ENCODE assay signal across 9 cellular contexts in the genomic region with DNA sequence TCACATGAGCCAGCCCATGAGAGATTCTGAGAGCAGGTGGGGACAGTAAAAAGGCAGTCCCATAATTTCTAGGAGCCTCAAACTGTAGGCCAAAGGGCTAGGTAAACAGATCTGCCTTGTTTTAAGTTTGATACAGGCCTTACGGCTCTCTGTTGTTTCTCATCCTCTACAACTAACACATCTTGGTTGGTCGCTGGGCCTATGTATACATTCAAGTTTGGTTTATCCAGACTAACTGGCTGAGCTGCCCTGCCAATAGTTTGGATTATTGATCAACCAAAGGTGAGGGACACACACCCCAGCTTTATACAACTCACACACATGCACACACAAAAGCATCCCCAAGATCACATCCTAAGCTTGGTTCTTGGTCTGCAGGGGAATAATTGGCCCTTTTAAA. TPM values are rescaled to one million over a fixed set of nuclear protein-coding genes. Genes with fewer than 3 reads are reported as not detected.
DNase-seq lines count a peak whose midpoint lies in the region; ATAC-seq and TF ChIP-seq lines count a peak whose summit lies in the region.
"Had no signal": no experiment of that assay in that cellular context is flagged by ENCODE, and none has a peak within 500 bp of the region (broad histone marks: within the 10 kb centered on the region; RNA-seq: fewer than 3 reads in every experiment).

No MANE protein-coding gene starts in this region.

- CTCF ChIA-PET in activated CD4-positive, alpha-beta T cell treated with anti-CD3 and anti-CD28 coated beads for 36 hours (lab: Charles Lee): interaction anchor here (0.6 to 4.2 kb wide), 11 partner anchors 10 to 58 kb away, joined by 3 to 23 read pairs (median 6); no protein-coding TSS in a partner anchor

- H3K4me3 ChIP-seq in hepatocyte: peak overlapping the region; percentile 71

- no peaks in the 10 kb centered on the region for H3K36me3 ChIP-seq in hepatocyte (replicated peaks; ENCODE audit: insufficient read depth, low read depth)

- peak overlapping the region; percentile 97 for H3K27ac ChIP-seq in hepatocyte

- no peaks in the 10 kb centered on the region for H3K9me3 ChIP-seq in hepatocyte (ENCODE audit: low read depth)

- H3K4me1 ChIP-seq in hepatocyte (ENCODE audit: insufficient read depth): peaks cover 48% of the 10 kb centered on the region

- peaks cover 67% of the 10 kb centered on the region for H3K36me3 Mint-ChIP-seq in activated CD4-positive, alpha-beta T cell treated with anti-CD3 and anti-CD28 coated beads for 36 hours (ENCODE audit: low read depth)
- peaks cover 94% of the 10 kb centered on the region for H3K36me3 Mint-ChIP-seq in activated T-helper 17 cell treated with anti-CD3 and anti-CD28 coated beads, Interleukin-2, amount 50 U/mL, for 72 hours (ENCODE audit: low read depth)
- peaks cover 30% of the 10 kb centered on the region for H3K36me3 Mint-ChIP-seq in stimulated activated memory B cell treated with anti-CD40 and anti-IgM and Interleukin-4, amounts not matched to agents 10 μg/mL and 1 μg/mL and 100 μg/mL, for 72 hours

- POLR2A ChIA-PET in activated CD4-positive, alpha-beta T cell treated with anti-CD3 and anti-CD28 coated beads for 36 hours (lab: Charles Lee): interaction anchor here (0.5 to 6.7 kb wide), 14 partner anchors 8 to 441 kb away, joined by 3 to 73 read pairs (median 6); a partner anchor contains a TSS

- peaks cover 50% of the 10 kb centered on the region for H3K4me1 Mint-ChIP-seq in activated CD4-positive, alpha-beta T cell treated with anti-CD3 and anti-CD28 coated beads for 36 hours
- peaks cover 41% of the 10 kb centered on the region for H3K4me1 Mint-ChIP-seq in activated T-helper 17 cell treated with anti-CD3 and anti-CD28 coated beads, Interleukin-2, amount 50 U/mL, for 72 hours
- H3K4me1 Mint-ChIP-seq in stimulated activated memory B cell treated with anti-CD40 and anti-IgM and Interleukin-4, amounts not matched to agents 10 μg/mL and 1 μg/mL and 100 μg/mL, for 72 hours: peaks cover 55% of the 10 kb centered on the region

- H3K4me3 Mint-ChIP-seq in activated CD4-positive, alpha-beta T cell treated with anti-CD3 and anti-CD28 coated beads for 36 hours: peak overlapping the region; percentile 85
- H3K4me3 Mint-ChIP-seq in activated T-helper 17 cell treated with anti-CD3 and anti-CD28 coated beads, Interleukin-2, amount 50 U/mL, for 72 hours: peak overlapping the region; percentile 98
- H3K4me3 Mint-ChIP-seq in stimulated activated memory B cell treated with anti-CD40 and anti-IgM and Interleukin-4, amounts not matched to agents 10 μg/mL and 1 μg/mL and 100 μg/mL, for 72 hours: peak overlapping the region; percentile 97

- WGBS in hepatocyte (ENCODE audit: low lambda C conversion rate, missing lambda C conversion rate): 72% methylated on average over 2 of the region's 2 CpGs

- no peaks in the 10 kb centered on the region for H3K27me3 Mint-ChIP-seq in activated CD4-positive, alpha-beta T cell treated with anti-CD3 and anti-CD28 coated beads for 36 hours
- H3K27me3 Mint-ChIP-seq in activated T-helper 17 cell treated with anti-CD3 and anti-CD28 coated beads, Interleukin-2, amount 50 U/mL, for 72 hours: no peaks in the 10 kb centered on the region
- H3K27me3 Mint-ChIP-seq in stimulated activated memory B cell treated with anti-CD40 and anti-IgM and Interleukin-4, amounts not matched to agents 10 μg/mL and 1 μg/mL and 100 μg/mL, for 72 hours: no peaks in the 10 kb centered on the region

- intact Hi-C loops in activated CD4-positive, alpha-beta T cell treated with anti-CD3 and anti-CD28 coated beads for 36 hours (cut with DNase I, micrococcal nuclease): loop anchor here (1.0 to 10.0 kb wide), 10 partner anchors 9 to 1507 kb away; a partner anchor contains a TSS

- TF ChIP-seq CTCF in hepatocyte (IDR thresholded peaks at IDR 0.05; ENCODE audit: poor library complexity) (no peak), GM10266 (IDR thresholded peaks at IDR 0.05; ENCODE audit: control insufficient read depth, insufficient read depth, low read depth, missing control alignments) (no peak)

- H3K27me3 ChIP-seq in hepatocyte: no peaks in the 10 kb centered on the region

- peaks cover 50% of the 10 kb centered on the region for H4K20me1 ChIP-seq in hepatocyte (ENCODE audit: insufficient read depth, poor library complexity, severe bottlenecking)

- H3K79me2 ChIP-seq in hepatocyte: peaks cover 75% of the 10 kb centered on the region

- no peak overlapping the region for H2AFZ ChIP-seq in hepatocyte

- no peaks in the 10 kb centered on the region for H3K9me2 ChIP-seq in hepatocyte (replicated peaks; ENCODE audit: insufficient read depth)

- no peaks in the 10 kb centered on the region for H3K9me3 Mint-ChIP-seq in activated CD4-positive, alpha-beta T cell treated with anti-CD3 and anti-CD28 coated beads for 36 hours (ENCODE audit: low read depth)
- no peaks in the 10 kb centered on the region for H3K9me3 Mint-ChIP-seq in activated T-helper 17 cell treated with anti-CD3 and anti-CD28 coated beads, Interleukin-2, amount 50 U/mL, for 72 hours
- H3K9me3 Mint-ChIP-seq in stimulated activated memory B cell treated with anti-CD40 and anti-IgM and Interleukin-4, amounts not matched to agents 10 μg/mL and 1 μg/mL and 100 μg/mL, for 72 hours: no peaks in the 10 kb centered on the region

- H3K27ac Mint-ChIP-seq in activated CD4-positive, alpha-beta T cell treated with anti-CD3 and anti-CD28 coated beads for 36 hours: peak overlapping the region; percentile 98
- peak overlapping the region; percentile 97 for H3K27ac Mint-ChIP-seq in activated T-helper 17 cell treated with anti-CD3 and anti-CD28 coated beads, Interleukin-2, amount 50 U/mL, for 72 hours
- H3K27ac Mint-ChIP-seq in stimulated activated memory B cell treated with anti-CD40 and anti-IgM and Interleukin-4, amounts not matched to agents 10 μg/mL and 1 μg/mL and 100 μg/mL, for 72 hours: peak overlapping the region; percentile 96

- no peak for ATAC-seq in activated CD4-positive, alpha-beta T cell treated with anti-CD3 and anti-CD28 coated beads for 36 hours
- ATAC-seq in activated T-helper 17 cell treated with anti-CD3 and anti-CD28 coated beads, Interleukin-2, amount 50 U/mL, for 72 hours (replicated peaks): no peak
- ATAC-seq in stimulated activated memory B cell treated with anti-CD40 and anti-IgM and Interleukin-4, amounts not matched to agents 10 μg/mL and 1 μg/mL and 100 μg/mL, for 72 hours: no peak
- ATAC-seq: sciatic nerve had no signal

- DNase-seq in activated CD4-positive, alpha-beta T cell treated with anti-CD3 and anti-CD28 coated beads for 36 hours: no peak
- DNase-seq in activated CD4-positive, alpha-beta T cell treated with anti-CD3 and anti-CD28 coated beads for 1 hour: no peak
- no peak for DNase-seq in hepatocyte (ENCODE audit: low spot score)
- no peak for DNase-seq in midbrain (lab: John Stamatoyannopoulos, UW)
- DNase-seq in GM10266 (ENCODE audit: extremely low spot score): no peak
- no peak for DNase-seq in NOMO-1 treated with dmso at 0.1 percent for 144 hours (lab: John Stamatoyannopoulos, UW; ENCODE audit: unreplicated experiment)

- H3K4me2 ChIP-seq in hepatocyte: peak overlapping the region; percentile 82

RNA-seq across cellular contexts. Expression of a gene that starts 3.0 kb away (rescaled TPM):
- 100 to 1,000 TPM in 1 of 2 experiments, 10 to 100 TPM in 1; 85.7 to 154 TPM for total RNA-seq in activated CD4-positive, alpha-beta T cell treated with anti-CD3 and anti-CD28 coated beads for 36 hours
- total RNA-seq in activated T-helper 17 cell treated with anti-CD3 and anti-CD28 coated beads, Interleukin-2, amount 50 U/mL, for 72 hours: 10 to 100 TPM; 42.8 to 92.4 TPM
- total RNA-seq in hepatocyte: 43.6 and 46.4 TPM in 2 replicates
- polyA plus RNA-seq in hepatocyte: 54.3 and 57.9 TPM in 2 replicates

RNA-seq across cellular contexts. Expression of a gene that starts 56.2 kb away (rescaled TPM):
- under 1 TPM in 1 of 2 experiments, not detected in 1; 0.58 TPM for total RNA-seq in activated CD4-positive, alpha-beta T cell treated with anti-CD3 and anti-CD28 coated beads for 36 hours
- total RNA-seq in activated T-helper 17 cell treated with anti-CD3 and anti-CD28 coated beads, Interleukin-2, amount 50 U/mL, for 72 hours: under 1 TPM in 1 of 2 donors, not detected in 1; 0.21 TPM
- total RNA-seq in hepatocyte: not detected in 2 replicates
- 0.61 TPM in 1 of 2 replicates, not detected in the other for polyA plus RNA-seq in hepatocyte
